8 cellular contexts compared by ENCODE assay signal in the genomic region with DNA sequence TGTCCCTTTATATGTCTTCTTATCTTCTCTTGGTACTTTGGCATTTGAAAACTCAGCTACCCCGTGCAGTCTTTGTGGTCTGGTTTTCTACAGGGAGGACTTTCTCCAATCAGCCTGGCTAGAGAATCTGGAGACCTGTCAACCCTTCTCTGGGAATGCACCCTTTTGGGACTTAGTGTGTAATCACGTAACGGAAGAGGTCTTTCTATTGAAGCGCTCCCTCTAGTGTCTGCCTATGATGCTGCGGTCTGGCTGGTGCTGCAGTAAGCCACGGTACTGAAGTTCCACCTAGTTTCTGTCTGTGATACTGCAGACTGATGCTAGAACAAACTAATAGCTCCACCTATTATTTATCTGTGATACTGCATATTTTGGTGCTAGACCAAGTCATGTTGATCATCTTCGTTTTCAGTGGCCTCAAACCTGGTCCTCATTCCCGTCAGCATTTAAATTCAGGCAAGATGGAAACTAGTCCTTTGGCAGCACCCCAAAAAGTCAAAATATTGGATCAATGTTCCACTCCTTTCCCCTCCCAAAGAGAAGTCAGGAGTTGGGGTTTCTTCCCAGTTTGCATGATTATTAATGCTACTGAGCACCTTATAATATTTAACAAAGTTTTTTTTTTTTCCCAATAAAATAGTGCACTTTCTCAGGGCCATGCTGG. TPM values are rescaled to one million over a fixed set of nuclear protein-coding genes. Genes with fewer than 3 reads are reported as not detected.
DNase-seq lines count a peak whose midpoint lies in the region; ATAC-seq, FAIRE-seq and TF ChIP-seq lines count a peak whose summit lies in the region.

No MANE protein-coding gene starts in this region.

- H3K4me2 ChIP-seq in endothelial cell of umbilical vein (ENCODE audit: insufficient read depth, low read length), result no peak overlapping the region

- BruUV-seq in endothelial cell of umbilical vein (replicated peaks; lab: Mats Ljungman, UMichigan), result no TSS peak

- H3K27me3 ChIP-seq in endothelial cell of umbilical vein (ENCODE audit: control insufficient read depth in 2 of 2, insufficient read depth in 2 of 2, low read length in 2 of 2), result peaks cover 15 to 30% of the 10 kb centered on the region in 2 experiments

- peak; percentile 99 for ATAC-seq in GM21529 (IDR thresholded peaks at IDR 0.05; ENCODE audit: unreplicated experiment)

- no peaks in the 10 kb centered on the region for H3K4me1 ChIP-seq in endothelial cell of umbilical vein (ENCODE audit: control insufficient read depth, extremely low read depth, insufficient read depth, low read length)

- POLR2A ChIA-PET in endothelial cell of umbilical vein (lab: Charles Lee), result no interaction called here

- peak; percentile 98 to 100 for TF ChIP-seq CTCF in endothelial cell of umbilical vein (IDR thresholded peaks at IDR 0.05; ENCODE audit: extremely low read depth in 1 of 2, insufficient read depth in 1 of 2, low read depth in 1 of 2, low read length in 2 of 2)

- DNase-seq in DMS153 (lab: John Stamatoyannopoulos, UW) (peak; percentile 81), HUDEP-2 (lab: John Stamatoyannopoulos, UW; ENCODE audit: unreplicated experiment in 76 of 76) (peak in 68 of 76 experiments; percentile 4 to 86 (median 44)), NOMO-1 treated with dmso at 0.1 percent for 144 hours (lab: John Stamatoyannopoulos, UW; ENCODE audit: unreplicated experiment) (peak; percentile 87), endothelial cell of umbilical vein (ENCODE audit: low read depth, low spot score) (peak; percentile 96), mucosa of gallbladder (ENCODE audit: low spot score) (peak; percentile 85)
- peak; percentile 40 to 56 for DNase-seq in activated CD8-positive, alpha-beta memory T cell treated with anti-CD3 and anti-CD28 coated beads for 4 hours (ENCODE audit: low read depth in 2 of 2)
- peak; percentile 9 to 68 for DNase-seq in stimulated activated CD8-positive, alpha-beta memory T cell treated with anti-CD3 and anti-CD28 coated beads, Interleukin-7, amount 100 ng/mL, for 48 hours (ENCODE audit: extremely low read depth in 1 of 2, low read depth in 1 of 2)

- CTCF ChIA-PET in endothelial cell of umbilical vein (lab: Charles Lee), result interaction anchor here (0.6 to 3.8 kb wide), 103 partner anchors 9 to 685 kb away, joined by 3 to 229 read pairs (median 5); partner anchors contain the start of genes C20orf202, NSFL1C, RAD21L1 and SDCBP2

- no peaks in the 10 kb centered on the region for H3K9me1 ChIP-seq in endothelial cell of umbilical vein (replicated peaks; ENCODE audit: control insufficient read depth, extremely low read depth, insufficient read depth, low read length)

- FAIRE-seq in endothelial cell of umbilical vein (lab: Jason Lieb, UNC), result peak; percentile 99

- H3K27ac ChIP-seq in endothelial cell of umbilical vein (ENCODE audit: insufficient read depth, low read depth, low read length), result no peak overlapping the region

- H3K4me3 ChIP-seq in endothelial cell of umbilical vein (replicated peaks in 1 of 3; ENCODE audit: insufficient read depth in 1 of 3, low read depth in 1 of 3, low read length in 3 of 3), result no peak overlapping the region

- H3K9me3 ChIP-seq in endothelial cell of umbilical vein (replicated peaks; ENCODE audit: control insufficient read depth, insufficient read depth, low read length), result no peaks in the 10 kb centered on the region

- no peaks in the 10 kb centered on the region for H4K20me1 ChIP-seq in endothelial cell of umbilical vein (replicated peaks; ENCODE audit: control insufficient read depth, extremely low read depth, insufficient read depth, low read length)

- no peak for TF ChIP-seq POLR2A in endothelial cell of umbilical vein (IDR thresholded peaks at IDR 0.05; ENCODE audit: low read depth, low read length)

- H2AFZ ChIP-seq in endothelial cell of umbilical vein (ENCODE audit: low read depth, low read length), result no peak overlapping the region

- dilution Hi-C loops in endothelial cell of umbilical vein (cut with MboI; ENCODE audit: extremely low pct_ligation_motif_present, low sequenced_read_pairs), result no loop called here

- no peak overlapping the region for H3K9ac ChIP-seq in endothelial cell of umbilical vein (replicated peaks; ENCODE audit: extremely low read depth, insufficient read depth, low read length)

- intact Hi-C loops in endothelial cell of umbilical vein (cut with micrococcal nuclease), result loop anchor here (1.0 to 10.0 kb wide), 9 partner anchors 12 to 391 kb away; partner anchors contain the start of genes NSFL1C, SIRPA and SIRPB2

- H3K36me3 ChIP-seq in endothelial cell of umbilical vein (ENCODE audit: control insufficient read depth in 2 of 2, extremely low read depth in 1 of 2, insufficient read depth in 2 of 2, low read length in 2 of 2), result no peaks in the 10 kb centered on the region

- no peaks in the 10 kb centered on the region for H3K79me2 ChIP-seq in endothelial cell of umbilical vein (ENCODE audit: control insufficient read depth, insufficient read depth, low read length)

TF ChIP-seq in endothelial cell of umbilical vein, 7 proteins besides CTCF, POLR2A, EP300 and RAD21:
- TF ChIP-seq POLR2AphosphoS5 (IDR thresholded peaks at IDR 0.05; ENCODE audit: insufficient read depth, low read depth, low read length) (peak; percentile 23), JUN (IDR thresholded peaks at IDR 0.05; ENCODE audit: borderline replicate concordance, insufficient read depth, insufficient read length, low read depth) (no peak)

RNA-seq across cellular contexts. Expression of gene SIRPB2, which starts 12.5 kb away (rescaled TPM):
- total RNA-seq in endothelial cell of umbilical vein, result 9.5 and 12.3 TPM in 2 replicates
- polyA plus RNA-seq in endothelial cell of umbilical vein, result 18.8 and 19.7 TPM in 2 replicates
- polyA plus RNA-seq in endothelial cell of umbilical vein (2011; cell fraction: cytosol; rRNA removed), result 11.6 and 12.3 TPM in 2 replicates
- polyA plus RNA-seq in endothelial cell of umbilical vein (2011; cell fraction: nucleus; rRNA removed), result 33.3 and 33.7 TPM in 2 replicates
- polyA plus RNA-seq in endothelial cell of umbilical vein (2012), result 11.4 and 13.6 TPM in 2 replicates
- polyA minus RNA-seq in endothelial cell of umbilical vein, result 44.1 and 46.0 TPM in 2 replicates
- polyA minus RNA-seq in endothelial cell of umbilical vein (2011; cell fraction: cytosol; rRNA and poly(A)+ RNA removed), result not detected
- 46.1 TPM in 2 replicates for polyA minus RNA-seq in endothelial cell of umbilical vein (2011; cell fraction: nucleus; rRNA and poly(A)+ RNA removed)
- 3.7 TPM for total RNA-seq in mucosa of gallbladder

RNA-seq across cellular contexts. Expression of gene NSFL1C, which starts 37.0 kb away (rescaled TPM):
- total RNA-seq in endothelial cell of umbilical vein (95.7 and 107 TPM in 2 replicates), mucosa of gallbladder (77.5 TPM)
- polyA plus RNA-seq in endothelial cell of umbilical vein, result 26.0 and 27.3 TPM in 2 replicates
- 30.0 and 35.5 TPM in 2 replicates for polyA plus RNA-seq in endothelial cell of umbilical vein (2011; cell fraction: cytosol; rRNA removed)
- 70.9 and 78.9 TPM in 2 replicates for polyA plus RNA-seq in endothelial cell of umbilical vein (2011; cell fraction: nucleus; rRNA removed)
- polyA plus RNA-seq in endothelial cell of umbilical vein (2012), result 88.1 and 119 TPM in 2 replicates
- 37.1 and 37.5 TPM in 2 replicates for polyA minus RNA-seq in endothelial cell of umbilical vein
- polyA minus RNA-seq in endothelial cell of umbilical vein (2011; cell fraction: cytosol; rRNA and poly(A)+ RNA removed), result 10.5 TPM
- 64.1 and 74.2 TPM in 2 replicates for polyA minus RNA-seq in endothelial cell of umbilical vein (2011; cell fraction: nucleus; rRNA and poly(A)+ RNA removed)

RNA-seq across cellular contexts. Expression of gene SIRPD, which starts 53.8 kb away (rescaled TPM):
- total RNA-seq in endothelial cell of umbilical vein (not detected in 2 replicates), mucosa of gallbladder (0.40 TPM)
- not detected in 2 replicates for polyA plus RNA-seq in endothelial cell of umbilical vein
- polyA plus RNA-seq in endothelial cell of umbilical vein (2011; cell fraction: cytosol; rRNA removed), result not detected in 2 replicates
- polyA plus RNA-seq in endothelial cell of umbilical vein (2011; cell fraction: nucleus; rRNA removed), result not detected in 2 replicates
- polyA plus RNA-seq in endothelial cell of umbilical vein (2012), result not detected in 2 replicates
- polyA minus RNA-seq in endothelial cell of umbilical vein, result not detected in 2 replicates
- not detected for polyA minus RNA-seq in endothelial cell of umbilical vein (2011; cell fraction: cytosol; rRNA and poly(A)+ RNA removed)
- polyA minus RNA-seq in endothelial cell of umbilical vein (2011; cell fraction: nucleus; rRNA and poly(A)+ RNA removed), result not detected in 2 replicates

Comparison
In these comparisons a context has a peak if more than half of its experiments do, and no peak if none do; other contexts are left out.
1. DNase-seq: peak in every context shown above with its lines; median percentile 96 in endothelial cell of umbilical vein; 87 in NOMO-1 treated with dmso at 0.1 percent for 144 hours; 85 in mucosa of gallbladder; 81 in DMS153; 48 in activated CD8-positive, alpha-beta memory T cell treated with anti-CD3 and anti-CD28 coated beads for 4 hours; 44 in HUDEP-2; 38 in stimulated activated CD8-positive, alpha-beta memory T cell treated with anti-CD3 and anti-CD28 coated beads, Interleukin-7, amount 100 ng/mL, for 48 hours.